Comparison of ENCODE assay signal across 17 cellular contexts in genomic region chr5:148816822-148817221, GRCh38. TPM values are rescaled to one million over a fixed set of nuclear protein-coding genes. Genes with fewer than 3 reads are reported as not detected.
DNase-seq lines count a peak whose midpoint lies in the region; ATAC-seq and TF ChIP-seq lines count a peak whose summit lies in the region.
"Had no signal": no experiment of that assay in that cellular context is flagged by ENCODE, and none has a peak within 500 bp of the region (broad histone marks: within the 10 kb centered on the region; RNA-seq: fewer than 3 reads in every experiment).

No MANE protein-coding gene starts in this region.

- no peaks in the 10 kb centered on the region for H4K20me1 ChIP-seq in DOHH2 (ENCODE audit: control insufficient read depth, insufficient read depth, low read depth, low read length)

- no peaks in the 10 kb centered on the region for H3K9me3 ChIP-seq in DOHH2 (ENCODE audit: control insufficient read depth, insufficient read depth, low read length)
- H3K9me3 ChIP-seq: BE2C had no signal

- intact Hi-C loops in activated B cell treated with CpG ODN at 0.5 μM for 24 hours (cut with micrococcal nuclease): loop anchor here (1.0 kb wide), 2 partner anchors 8 to 9 kb away; partner anchors contain the start of gene ADRB2

- H3K36me3 ChIP-seq in DOHH2 (ENCODE audit: control insufficient read depth, low read length): no peaks in the 10 kb centered on the region
- H3K36me3 ChIP-seq: BE2C had no signal

- H3F3A ChIP-seq in DOHH2 (ENCODE audit: control insufficient read depth, insufficient read depth): peaks cover 15% of the 10 kb centered on the region; the same call in 1 of the 2 replicates

- peak overlapping the region; percentile 58 for H3K27ac ChIP-seq in DOHH2 (ENCODE audit: low read depth, low read length)
- H3K27ac ChIP-seq in HL-60 (replicated peaks): peak overlapping the region; percentile 38
- H3K27ac ChIP-seq: PC-9 had no signal

- H3K4me3 Mint-ChIP-seq in activated B cell treated with CpG ODN at 0.5 μM for 24 hours (no peak overlapping the region), naive B cell (peak overlapping the region in 5 of 8 donors; percentile 22 to 77 (median 71)), chondrocyte (ENCODE audit: unreplicated experiment) (no peak overlapping the region)

- H3K36me3 Mint-ChIP-seq in activated B cell treated with CpG ODN at 0.5 μM for 24 hours (ENCODE audit: low read depth) (no peaks in the 10 kb centered on the region), naive B cell (no peaks in the 10 kb centered on the region), chondrocyte (ENCODE audit: low read depth) (no peaks in the 10 kb centered on the region)

- H3K4me3 ChIP-seq in DOHH2 (ENCODE audit: low read length) (peak overlapping the region; percentile 62), HL-60 (replicated peaks; ENCODE audit: insufficient read depth, low read length) (no peak overlapping the region)
- H3K4me3 ChIP-seq: PC-9 had no signal

- H3K9me2 ChIP-seq in DOHH2 (replicated peaks; ENCODE audit: control insufficient read depth, low read length): no peaks in the 10 kb centered on the region

- peak in 1 of 2 experiments; percentile 42 for DNase-seq in HL-60 (ENCODE audit: low read depth in 1 of 2, low spot score in 1 of 2)
- no peak for DNase-seq in activated B cell treated with CpG ODN at 0.5 μM for 24 hours
- DNase-seq in naive B cell: no peak
- DNase-seq in NCI-H1105 (lab: John Stamatoyannopoulos, UW): no peak
- DNase-seq in chondrocyte (ENCODE audit: low spot score): no peak
- DNase-seq in activated CD4-positive, alpha-beta T cell treated with anti-CD3 and anti-CD28 coated beads for 1 hour: no peak
- DNase-seq: ACHN, BE2C, EL, KG1, MM.1S, NCI-H1436 treated with DMSO at 0.1 percent for 48 hours, NCI-H2081, NCI-H524, PC-9 had no signal

- H3K9me3 Mint-ChIP-seq in activated B cell treated with CpG ODN at 0.5 μM for 24 hours (no peaks in the 10 kb centered on the region), naive B cell (no peaks in the 10 kb centered on the region), chondrocyte (ENCODE audit: low read depth) (no peaks in the 10 kb centered on the region)

- peak overlapping the region; percentile 71 for H3K27ac Mint-ChIP-seq in activated B cell treated with CpG ODN at 0.5 μM for 24 hours
- H3K27ac Mint-ChIP-seq in naive B cell: peak overlapping the region in 4 of 6 donors; percentile 63 to 89 (median 77)
- no peak overlapping the region for H3K27ac Mint-ChIP-seq in chondrocyte (ENCODE audit: unreplicated experiment)

- H3K4me1 Mint-ChIP-seq in activated B cell treated with CpG ODN at 0.5 μM for 24 hours (peaks cover 56% of the 10 kb centered on the region), naive B cell (peaks cover 52 to 60% (median 55%) of the 10 kb centered on the region in 3 donors), chondrocyte (ENCODE audit: low read depth) (no peaks in the 10 kb centered on the region)

- peaks cover 52% of the 10 kb centered on the region for H3K4me1 ChIP-seq in DOHH2 (ENCODE audit: control insufficient read depth, low read length)

- ATAC-seq in activated B cell treated with CpG ODN at 0.5 μM for 24 hours (ENCODE audit: low read depth) (peak; percentile 33), naive B cell (ENCODE audit: low read depth in 2 of 2) (peak; percentile 42 to 50), GM18907 (IDR thresholded peaks at IDR 0.05; ENCODE audit: unreplicated experiment) (no peak)

- no peak for TF ChIP-seq CTCF in DOHH2 (IDR thresholded peaks at IDR 0.05; ENCODE audit: low read depth, low read length, poor library complexity, severe bottlenecking)
- TF ChIP-seq CTCF in HL-60 (IDR thresholded peaks at IDR 0.05; ENCODE audit: insufficient read depth, low read length): no peak
- no peak for TF ChIP-seq CTCF in activated B cell treated with CpG ODN at 0.5 μM for 24 hours (IDR thresholded peaks at IDR 0.05)
- no peak for TF ChIP-seq CTCF in chondrocyte (IDR thresholded peaks at IDR 0.05)

- no peaks in the 10 kb centered on the region for H3K27me3 ChIP-seq in DOHH2 (ENCODE audit: control insufficient read depth, low read length)
- no peaks in the 10 kb centered on the region for H3K27me3 ChIP-seq in HL-60 (ENCODE audit: insufficient read depth, poor library complexity, severe bottlenecking)
- H3K27me3 ChIP-seq: BE2C had no signal

- POLR2A ChIA-PET in activated B cell treated with CpG ODN at 0.5 μM for 24 hours (lab: Charles Lee): interaction anchor here (1.1 to 2.9 kb wide), 3 partner anchors 10 to 21 kb away, joined by 4 to 14 read pairs (median 5); partner anchors contain the start of gene ADRB2

- peak overlapping the region; percentile 71 for H3K4me2 ChIP-seq in DOHH2 (ENCODE audit: low read length)
- H3K4me2 ChIP-seq: PC-9 had no signal

- H3K27me3 Mint-ChIP-seq in activated B cell treated with CpG ODN at 0.5 μM for 24 hours (no peaks in the 10 kb centered on the region), naive B cell (no peaks in the 10 kb centered on the region), chondrocyte (ENCODE audit: low read depth) (peaks cover 18% of the 10 kb centered on the region)

- no peaks in the 10 kb centered on the region for H3K79me2 ChIP-seq in DOHH2 (ENCODE audit: control insufficient read depth, low read length)

- CTCF ChIA-PET in activated B cell treated with CpG ODN at 0.5 μM for 24 hours (lab: Charles Lee): interaction anchor here (2.0 to 6.2 kb wide), 2 partner anchors 75 to 141 kb away, joined by 10 to 55 read pairs; no protein-coding TSS in a partner anchor

RNA-seq across cellular contexts. Expression of gene ADRB2, which starts 9.6 kb away (rescaled TPM):
- 3.2 TPM in 2 replicates for total RNA-seq in activated B cell treated with CpG ODN at 0.5 μM for 24 hours
- polyA plus RNA-seq in naive B cell (ENCODE audit: low read depth in 6 of 6): 1 to 10 TPM; 1.9 to 5.1 (median 4.0) TPM
- 0.40 to 1.2 TPM (median 0.54 TPM) in 3 replicates for total RNA-seq in chondrocyte

Comparison
In these comparisons a context has a peak if more than half of its experiments do, and no peak if none do; other contexts are left out.
1. H3K4me3 Mint-ChIP-seq: peak in naive B cell (5 of 8); none in activated B cell treated with CpG ODN at 0.5 μM for 24 hours (single experiment) and chondrocyte (single experiment).